ENCODE assay signal across 9 cellular contexts in the genomic region with DNA sequence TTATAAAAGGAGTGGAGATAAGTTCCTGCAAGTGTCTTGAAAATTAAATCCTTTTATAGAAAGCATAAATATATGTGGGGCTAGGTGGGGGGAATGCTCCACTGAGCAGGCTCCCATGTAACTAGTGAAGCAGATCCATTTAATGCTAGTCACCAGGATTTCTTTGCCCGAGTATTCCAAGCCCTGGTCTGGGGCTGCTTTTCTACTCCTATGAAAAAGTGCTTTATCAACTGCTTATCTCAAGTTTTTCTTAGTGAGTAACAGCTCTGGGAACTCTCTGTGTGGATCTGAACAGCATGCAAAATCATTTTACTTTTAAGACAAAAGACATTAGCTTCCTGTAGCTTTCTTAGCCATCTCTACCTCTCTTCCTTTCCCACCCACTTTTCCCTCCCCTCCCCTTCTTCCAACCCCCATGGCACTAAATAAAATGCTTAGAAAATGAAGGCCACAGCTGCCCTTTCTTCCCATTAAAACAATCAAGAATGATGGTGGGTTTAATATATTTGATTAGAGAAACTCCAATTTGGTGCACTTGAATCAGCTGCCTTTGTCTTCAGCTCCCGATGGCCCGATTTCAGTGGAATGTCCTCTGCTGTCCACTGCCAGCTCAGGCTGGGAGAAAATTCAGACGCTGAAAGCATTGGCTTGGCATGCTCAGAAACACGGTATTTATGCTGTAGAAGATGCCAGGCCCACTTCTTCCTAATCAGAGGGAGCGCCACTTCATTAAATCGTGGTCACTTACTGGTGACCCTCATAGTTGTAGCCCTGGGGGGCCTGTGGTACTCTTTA.
A peak's percentile ranks its signal among the peaks of the same experiment; 100 is the strongest.
DNase-seq lines count a peak whose midpoint lies in the region; ATAC-seq and TF ChIP-seq lines count a peak whose summit lies in the region.
"Had no signal": no experiment of that assay in that cellular context is flagged by ENCODE, and none has a peak within 500 bp of the region (broad histone marks: within the 10 kb centered on the region; RNA-seq: fewer than 3 reads in every experiment).

No MANE protein-coding gene starts in this region.

- H3K36me3 ChIP-seq in gastrocnemius medialis: no peaks in the 10 kb centered on the region

- ATAC-seq in GM21529 (IDR thresholded peaks at IDR 0.05; ENCODE audit: unreplicated experiment) (peak; percentile 7), left ventricle myocardium superior (peak; percentile 18), gastrocnemius medialis (no peak)

- no peak for TF ChIP-seq POLR2A in gastrocnemius medialis (IDR thresholded peaks at IDR 0.05)

- intact Hi-C loops in left ventricle myocardium superior (cut with micrococcal nuclease) (no loop called here), gastrocnemius medialis (cut with DNase I; ENCODE audit: low total_unique reads) (loop anchor here (2.0 kb wide), 1 partner anchor 121 kb away; no protein-coding TSS in a partner anchor)

- DNase-seq in left ventricle myocardium superior: no peak
- no peak for DNase-seq in gastrocnemius medialis
- DNase-seq in HPDE6-E6E7 (ENCODE audit: extremely low spot score): no peak
- DNase-seq in KG1 (lab: John Stamatoyannopoulos, UW): no peak
- no peak for DNase-seq in mucosa of gallbladder (ENCODE audit: low spot score)
- no peak for DNase-seq in NCI-H2171 (lab: John Stamatoyannopoulos, UW)
- DNase-seq: GF-D8 had no signal

- TF ChIP-seq CTCF in gastrocnemius medialis (IDR thresholded peaks at IDR 0.05 in 4 of 5, conservative IDR thresholded peaks at IDR 0.05 in 1 of 5): no peak

- in situ Hi-C loops in gastrocnemius medialis (cut with MboI; ENCODE audit: low sequenced_read_pairs in 4 of 4): no loop called here

- no peaks in the 10 kb centered on the region for H3K27me3 ChIP-seq in gastrocnemius medialis

- peaks cover 35 to 41% of the 10 kb centered on the region in 2 donors for H3K4me1 ChIP-seq in gastrocnemius medialis

- H3K9me3 ChIP-seq in gastrocnemius medialis: no peaks in the 10 kb centered on the region

- H3K4me3 ChIP-seq in gastrocnemius medialis: no peak overlapping the region

- H3K27ac ChIP-seq in angular gyrus (ENCODE audit: low read depth, low read length): peak overlapping the region; percentile 97
- H3K27ac ChIP-seq in gastrocnemius medialis: peak overlapping the region; percentile 66 to 77 (median 72)

Comparison
In these comparisons a context has a peak if more than half of its experiments do, and no peak if none do; other contexts are left out.
1. ATAC-seq: peak in GM21529 (single experiment) and left ventricle myocardium superior (single experiment); none in gastrocnemius medialis (0 of 2).